In genomic region chr1:39398278-39399010, GRCh38 we compare ENCODE assay signal across 8 cellular contexts.
DNase-seq lines count a peak whose midpoint lies in the region; ATAC-seq, FAIRE-seq and TF ChIP-seq lines count a peak whose summit lies in the region.

No MANE protein-coding gene starts in this region.

- BruUV-seq in GM12878 (replicated peaks; lab: Mats Ljungman, UMichigan): no TSS peak

- H3K27me3 ChIP-seq in GM12878 (replicated peaks in 1 of 2; ENCODE audit: control insufficient read depth in 2 of 2, insufficient read depth in 2 of 2, low read length in 1 of 2) (no peaks in the 10 kb centered on the region), keratinocyte (ENCODE audit: control insufficient read depth, extremely low read depth, insufficient read depth, low read length) (no peaks in the 10 kb centered on the region), spleen (replicated peaks in 1 of 7) (no peaks in the 10 kb centered on the region)

- H3K27ac ChIP-seq in GM12878 (ENCODE audit: control insufficient read depth, insufficient read depth) (peak overlapping the region; percentile 32), keratinocyte (ENCODE audit: control insufficient read depth, insufficient read depth, low read length) (peak overlapping the region; percentile 82), spleen (peak overlapping the region; percentile 17 to 83 (median 70))

- no peaks in the 10 kb centered on the region for H4K20me1 ChIP-seq in GM12878 (ENCODE audit: control insufficient read depth, insufficient read depth)
- no peaks in the 10 kb centered on the region for H4K20me1 ChIP-seq in keratinocyte (ENCODE audit: control insufficient read depth, extremely low read depth, insufficient read depth, low read length)

- no peak for TF ChIP-seq RAD21 in GM12878 (IDR thresholded peaks at IDR 0.05; ENCODE audit: insufficient read depth, low read depth, low read length)

- DNase-seq in activated T-cell treated with anti-CD3 and anti-CD28 coated beads for 24 hours (ENCODE audit: low read depth): peak; percentile 24
- no peak for DNase-seq in activated T-cell treated with anti-CD3 and anti-CD28 coated beads for 4 hours
- DNase-seq in RKO (ENCODE audit: low spot score): peak; percentile 98
- DNase-seq in GM12878 (ENCODE audit: low read depth, low spot score): no peak
- peak; percentile 94 for DNase-seq in keratinocyte (ENCODE audit: low read depth, low spot score)
- no peak for DNase-seq in spleen
- DNase-seq in NCI-H187 (lab: John Stamatoyannopoulos, UW): no peak

- no peaks in the 10 kb centered on the region for H3K9me1 ChIP-seq in keratinocyte (ENCODE audit: control insufficient read depth, extremely low read depth, insufficient read depth, low read length)

- SMC1A ChIA-PET in GM12878 (lab: Charles Lee; ENCODE audit: uncharacterized antibody, unreplicated experiment): interaction anchor here (0.7 to 4.9 kb wide), 4 partner anchors 13 to 77 kb away, joined by 3 to 19 read pairs (median 4); no protein-coding TSS in a partner anchor

- H3K4me2 ChIP-seq in GM12878 (ENCODE audit: control insufficient read depth, insufficient read depth): peak overlapping the region; percentile 70
- H3K4me2 ChIP-seq in keratinocyte (ENCODE audit: control insufficient read depth, extremely low read depth, insufficient read depth, low read depth, low read length): peak overlapping the region; percentile 60

- RAD21 ChIA-PET in GM12878 (lab: Charles Lee; ENCODE audit: unreplicated experiment): interaction anchor here (0.6 to 1.2 kb wide), 3 partner anchors 13 to 542 kb away, joined by 3 to 5 read pairs (median 3); no protein-coding TSS in a partner anchor

- POLR2A ChIA-PET in GM12878 (lab: Charles Lee): interaction anchor here (0.5 to 1.3 kb wide), 4 partner anchors 13 to 909 kb away, joined by 3 to 7 read pairs (median 4); no protein-coding TSS in a partner anchor

- H2AFZ ChIP-seq in GM12878 (ENCODE audit: control insufficient read depth, low read depth, low read length) (no peak overlapping the region), keratinocyte (ENCODE audit: control insufficient read depth, low read length) (no peak overlapping the region)

- no peak overlapping the region; the same call in 1 of the 2 replicates for H3K9ac ChIP-seq in GM12878 (ENCODE audit: control insufficient read depth, insufficient read depth, low read length)
- H3K9ac ChIP-seq in keratinocyte (ENCODE audit: control insufficient read depth, extremely low read depth, insufficient read depth, low read length): peak overlapping the region; percentile 48

- CTCF ChIA-PET in GM12878 (lab: Yijun Ruan, JAX): interaction anchor here (0.8 to 2.9 kb wide), 10 partner anchors 11 to 329 kb away, joined by 3 to 9 read pairs (median 4); no protein-coding TSS in a partner anchor

- intact Hi-C loops in GM12878 (cut with micrococcal nuclease; ENCODE audit: unreplicated experiment) (no loop called here), spleen (cut with DNase I; ENCODE audit: low total_unique reads) (no loop called here)

- H3K9me3 ChIP-seq in GM12878 (replicated peaks; ENCODE audit: control insufficient read depth, insufficient read depth, low read length) (no peaks in the 10 kb centered on the region), keratinocyte (ENCODE audit: control insufficient read depth, low read depth, low read length) (no peaks in the 10 kb centered on the region), spleen (no peaks in the 10 kb centered on the region)

- TF ChIP-seq POLR2A in GM12878 (IDR thresholded peaks at IDR 0.05; ENCODE audit: low read depth, low read length) (no peak), spleen (IDR thresholded peaks at IDR 0.05) (no peak)

- no peak for TF ChIP-seq CTCF in GM12878 (IDR thresholded peaks at IDR 0.05 in 2 of 3, conservative IDR thresholded peaks at IDR 0.05 in 1 of 3; ENCODE audit: control insufficient read depth in 2 of 3, extremely low read depth in 1 of 3, insufficient read depth in 1 of 3, low read depth in 3 of 3, low read length in 3 of 3)
- TF ChIP-seq CTCF in keratinocyte (optimal IDR thresholded peaks at IDR 0.05 in 1 of 3, IDR thresholded peaks at IDR 0.05 in 1 of 3, conservative IDR thresholded peaks at IDR 0.05 in 1 of 3; ENCODE audit: extremely low read depth in 1 of 3, insufficient read depth in 2 of 3, low read length in 3 of 3): peak in 2 of 3 experiments; percentile 9 to 18
- TF ChIP-seq CTCF in spleen (IDR thresholded peaks at IDR 0.05 in 8 of 11, conservative IDR thresholded peaks at IDR 0.05 in 3 of 11): peak in 1 of 11 experiments; percentile 14

- H3K4me1 ChIP-seq in GM12878 (ENCODE audit: control insufficient read depth, insufficient read depth, low read length) (peaks cover 27% of the 10 kb centered on the region), keratinocyte (ENCODE audit: control insufficient read depth, extremely low read depth, insufficient read depth, low read length) (peaks cover 68% of the 10 kb centered on the region), spleen (peaks cover 49 to 97% (median 72%) of the 10 kb centered on the region in 6 donors)

- H3K36me3 ChIP-seq in GM12878 (ENCODE audit: control insufficient read depth in 2 of 2, insufficient read depth in 2 of 2, low read length in 1 of 2): peaks cover 0 to 4% of the 10 kb centered on the region in 2 experiments; a peak in 2 of 4 replicates
- H3K36me3 ChIP-seq in keratinocyte (ENCODE audit: control insufficient read depth in 2 of 2, extremely low read depth in 1 of 2, insufficient read depth in 2 of 2, low read length in 2 of 2): peaks cover 2 to 4% of the 10 kb centered on the region in 2 experiments
- H3K36me3 ChIP-seq in spleen: peaks cover 0 to 19% (median 0%) of the 10 kb centered on the region in 6 donors

- H3K79me2 ChIP-seq in GM12878 (ENCODE audit: control insufficient read depth, insufficient read depth, low read length): peaks cover 20% of the 10 kb centered on the region
- peaks cover 54% of the 10 kb centered on the region for H3K79me2 ChIP-seq in keratinocyte (ENCODE audit: control insufficient read depth, insufficient read depth, low read length)

- in situ Hi-C loops in GM12878 (cut with MboI): no loop called here

- WGBS in GM12878 (ENCODE audit: insufficient coverage, insufficient replicate concordance, low lambda C conversion rate, missing lambda C conversion rate): 26% methylated on average over 6 of the region's 6 CpGs
- 31 to 40% (median 32%) methylated on average over 6 of the region's 6 CpGs for WGBS in spleen, 5 donors

- TF ChIP-seq EP300 in GM12878 (IDR thresholded peaks at IDR 0.05; ENCODE audit: borderline replicate concordance in 1 of 2, control insufficient read depth in 1 of 2, low read depth in 2 of 2, low read length in 2 of 2): no peak

- no peak overlapping the region for H3K4me3 ChIP-seq in GM12878
- no peak overlapping the region for H3K4me3 ChIP-seq in keratinocyte (ENCODE audit: control insufficient read depth in 2 of 3, extremely low read depth in 1 of 3, insufficient read depth in 2 of 3, low read depth in 1 of 3, low read length in 3 of 3)
- peak overlapping the region in 1 of 8 donors; percentile 15 for H3K4me3 ChIP-seq in spleen

- peak; percentile 80 for ATAC-seq in GM12878
- no peak for ATAC-seq in GM18498 (IDR thresholded peaks at IDR 0.05; ENCODE audit: unreplicated experiment)

- dilution Hi-C loops in keratinocyte (cut with MboI; ENCODE audit: extremely low pct_ligation_motif_present, low sequenced_read_pairs): no loop called here

- FAIRE-seq in GM12878 (lab: Jason Lieb, UNC) (peak; percentile 57), keratinocyte (lab: Jason Lieb, UNC) (peak; percentile 93)

TF ChIP-seq in GM12878, 131 proteins besides CTCF, POLR2A, EP300 and RAD21:
- TF ChIP-seq BHLHE40 (IDR thresholded peaks at IDR 0.05; ENCODE audit: borderline replicate concordance in 1 of 2, low read depth in 2 of 2, low read length in 1 of 2): no peak
- no peak for TF ChIP-seq BACH1 (IDR thresholded peaks at IDR 0.05; ENCODE audit: borderline replicate concordance)
- TF ChIP-seq EED (IDR thresholded peaks at IDR 0.05; ENCODE audit: low read depth): peak; percentile 79
- peak; percentile 64 for TF ChIP-seq RUNX3 (IDR thresholded peaks at IDR 0.05; ENCODE audit: low read length)
- TF ChIP-seq JUNB (IDR thresholded peaks at IDR 0.05): peak; percentile 33

Comparison
In these comparisons a context has a peak if more than half of its experiments do, and no peak if none do; other contexts are left out.
1. DNase-seq: peak in activated T-cell treated with anti-CD3 and anti-CD28 coated beads for 24 hours (single experiment), RKO (single experiment) and keratinocyte (single experiment); none in activated T-cell treated with anti-CD3 and anti-CD28 coated beads for 4 hours (single experiment), GM12878 (single experiment), spleen (single experiment) and NCI-H187 (0 of 2).
2. H3K27ac ChIP-seq: peak in every context shown above with its lines; median percentile 82 in keratinocyte; 70 in spleen; 32 in GM12878.
3. CTCF ChIP-seq: peak in keratinocyte (2 of 3); none in GM12878 (0 of 3).